ENCODE assay signal across 12 cellular contexts in genomic region chr3:188180114-188180513, GRCh38. TPM values are rescaled to one million over a fixed set of nuclear protein-coding genes. Genes with fewer than 3 reads are reported as not detected.
DNase-seq lines count a peak whose midpoint lies in the region; ATAC-seq and TF ChIP-seq lines count a peak whose summit lies in the region.
"Had no signal": no experiment of that assay in that cellular context is flagged by ENCODE, and none has a peak within 500 bp of the region (broad histone marks: within the 10 kb centered on the region; RNA-seq: fewer than 3 reads in every experiment).

No MANE protein-coding gene starts in this region.

- intact Hi-C loops in stomach (cut with DNase I; ENCODE audit: low total_unique reads) = no loop called here

- no peak overlapping the region for H3K4me3 Mint-ChIP-seq in chondrocyte (ENCODE audit: unreplicated experiment)
- H3K4me3 Mint-ChIP-seq: CD14-positive monocyte had no signal

- H3K9me3 Mint-ChIP-seq in chondrocyte (ENCODE audit: low read depth) = no peaks in the 10 kb centered on the region
- H3K9me3 Mint-ChIP-seq: CD14-positive monocyte had no signal

- H3K27ac Mint-ChIP-seq in chondrocyte (ENCODE audit: unreplicated experiment) = peak overlapping the region; percentile 94

- peaks cover 52% of the 10 kb centered on the region for H3K4me1 Mint-ChIP-seq in chondrocyte (ENCODE audit: low read depth)

- H3K9me3 ChIP-seq in lung (ENCODE audit: control insufficient read depth in 2 of 2, insufficient read depth in 1 of 2, low read length in 1 of 2) (no peaks in the 10 kb centered on the region), stomach (no peaks in the 10 kb centered on the region)

- ATAC-seq in lung (ENCODE audit: insufficient read depth, low FRiP score) (no peak), HG03442 (IDR thresholded peaks at IDR 0.05; ENCODE audit: unreplicated experiment) (no peak), GM21825 (IDR thresholded peaks at IDR 0.05; ENCODE audit: unreplicated experiment) (no peak)

- no peak for TF ChIP-seq EP300 in stomach (IDR thresholded peaks at IDR 0.05)

- no peak for TF ChIP-seq CTCF in chondrocyte (IDR thresholded peaks at IDR 0.05)
- no peak for TF ChIP-seq CTCF in lung (IDR thresholded peaks at IDR 0.05; ENCODE audit: control extremely low read depth, extremely low read depth)
- TF ChIP-seq CTCF in stomach (IDR thresholded peaks at IDR 0.05) = no peak

- H3K4me1 ChIP-seq in lung (ENCODE audit: control insufficient read depth in 2 of 2, insufficient read depth in 2 of 2, low read length in 2 of 2) (peaks cover 16 to 24% of the 10 kb centered on the region in 2 donors), stomach (peaks cover 29 to 99% (median 68%) of the 10 kb centered on the region in 4 donors)

- 89 to 94% methylated on average over 7 of the region's 7 CpGs for WGBS in lung, 2 donors
- WGBS in stomach, 5 donors = 79 to 93% (median 90%) methylated on average over 7 of the region's 7 CpGs

- H3K27me3 ChIP-seq in lung (ENCODE audit: control insufficient read depth, insufficient read depth) (no peaks in the 10 kb centered on the region), stomach (no peaks in the 10 kb centered on the region)

- H3K36me3 ChIP-seq in lung (ENCODE audit: control insufficient read depth in 2 of 2, insufficient read depth in 2 of 2, low read length in 2 of 2) (peaks cover 0 to 4% of the 10 kb centered on the region in 2 donors), stomach (peaks cover 0 to 20% (median 6%) of the 10 kb centered on the region in 4 donors)

- H3K36me3 Mint-ChIP-seq in chondrocyte (ENCODE audit: low read depth) = peaks cover 5% of the 10 kb centered on the region

- TF ChIP-seq POLR2A in stomach (IDR thresholded peaks at IDR 0.05) = no peak

- no peaks in the 10 kb centered on the region for H3K27me3 Mint-ChIP-seq in chondrocyte (ENCODE audit: low read depth)

- H3K4me3 ChIP-seq in lung = no peak overlapping the region
- no peak overlapping the region for H3K4me3 ChIP-seq in stomach

- DNase-seq in DMS79 treated with DMSO at 0.1 percent for 48 hours (lab: John Stamatoyannopoulos, UW) (peak; percentile 66), chondrocyte (ENCODE audit: low spot score) (no peak), lung (ENCODE audit: low spot score) (no peak), stomach (no peak), DMS114 treated with DMSO at 0.1 percent for 48 hours (lab: John Stamatoyannopoulos, UW; ENCODE audit: unreplicated experiment) (no peak)
- no peak for DNase-seq in stimulated activated CD4-positive, alpha-beta T cell treated with anti-CD3 and anti-CD28 coated beads, Interleukin-12 subunit alpha, Interleukin-12 subunit beta, amount 100 ng/mL, for 4 hours
- DNase-seq: activated CD4-positive, CD25-positive, alpha-beta regulatory T cell; effector CD8-positive, alpha-beta T cell; MV-4-11 had no signal

- peak overlapping the region; percentile 81 for H3K27ac ChIP-seq in lung (ENCODE audit: low read depth in 1 of 2, low read length in 1 of 2)
- H3K27ac ChIP-seq in stomach = peak overlapping the region in 4 of 5 donors; percentile 66 to 85 (median 78)

RNA-seq across cellular contexts. Expression of gene LPP, which starts 26.2 kb away (rescaled TPM):
- total RNA-seq in chondrocyte (174 to 295 TPM (median 288 TPM) in 3 replicates), lung (100 to 1,000 TPM; 118 to 219 TPM), stomach (100 to 1,000 TPM; 185 to 885 (median 487) TPM)
- polyA plus RNA-seq in lung (10 to 100 TPM; 11.1 to 14.5 TPM), stomach (10 to 100 TPM in 1 of 3 donors, 1 to 10 TPM in 2; 8.0 to 14.6 (median 8.9) TPM)
